In the genomic region with DNA sequence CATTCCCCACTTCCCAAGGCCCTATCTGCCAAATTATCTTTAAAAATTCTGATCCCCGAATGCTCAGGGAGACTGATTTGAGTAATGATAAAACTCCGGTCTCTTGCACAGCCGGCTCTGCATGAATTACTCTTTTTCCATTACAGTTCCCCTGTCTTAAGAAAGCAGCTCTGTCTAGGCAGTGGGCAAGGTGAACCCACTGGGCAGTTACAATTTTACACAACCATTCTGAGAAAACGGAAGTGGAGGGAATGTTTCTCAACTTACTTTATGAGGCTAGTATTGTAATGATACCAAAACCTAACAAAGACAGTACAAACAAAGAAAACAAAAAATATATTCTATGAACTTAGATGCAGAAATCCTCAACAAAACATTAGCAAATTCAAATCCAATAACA, we compare ENCODE assay signal across 17 cellular contexts.
"Had no signal": no experiment of that assay in that cellular context is flagged by ENCODE, and none has a peak within 500 bp of the region (broad histone marks: within the 10 kb centered on the region; RNA-seq: fewer than 3 reads in every experiment).

No MANE protein-coding gene starts in this region.

- H3K9me3 ChIP-seq: mucosa of descending colon, upper lobe of left lung had no signal

- H3K9me3 Mint-ChIP-seq: activated B cell treated with CpG ODN at 0.5 μM for 24 hours; activated CD4-positive, alpha-beta memory T cell treated with anti-CD3 and anti-CD28 coated beads for 36 hours; activated T-helper 1 cell treated with anti-CD3 and anti-CD28 coated beads, Interleukin-12 subunit alpha, Interleukin-12 subunit beta, Interleukin-2, Interleukin-4 antibody, amounts not matched to agents 30 ng/mL and 10 ng/mL and 1 ng/mL, durations not matched to agents 14 hours and 24 hours and 36 hours; memory B cell had no signal

- H3K36me3 Mint-ChIP-seq: activated CD4-positive, alpha-beta memory T cell treated with anti-CD3 and anti-CD28 coated beads for 36 hours; activated naive CD8-positive, alpha-beta T cell; memory B cell; naive B cell; stimulated activated effector memory CD8-positive, alpha-beta T cell treated with anti-CD3 and anti-CD28 coated beads, Interleukin-12 subunit alpha, Interleukin-12 subunit beta, amount 100 ng/mL, for 72 hours had no signal

- H3K4me3 ChIP-seq: mucosa of descending colon, smooth muscle cell, stomach, upper lobe of left lung had no signal

- H3K27ac ChIP-seq: stomach, upper lobe of left lung had no signal

- H3K4me3 Mint-ChIP-seq: activated B cell treated with CpG ODN at 0.5 μM for 24 hours; activated CD4-positive, alpha-beta memory T cell treated with anti-CD3 and anti-CD28 coated beads for 36 hours; activated naive CD8-positive, alpha-beta T cell; activated T-helper 1 cell treated with anti-CD3 and anti-CD28 coated beads, Interleukin-12 subunit alpha, Interleukin-12 subunit beta, Interleukin-2, Interleukin-4 antibody, amounts not matched to agents 30 ng/mL and 10 ng/mL and 1 ng/mL, durations not matched to agents 14 hours and 24 hours and 36 hours; memory B cell; naive B cell; stimulated activated effector memory CD8-positive, alpha-beta T cell treated with anti-CD3 and anti-CD28 coated beads, Interleukin-12 subunit alpha, Interleukin-12 subunit beta, amount 100 ng/mL, for 72 hours had no signal

- ATAC-seq: mucosa of descending colon; sciatic nerve; stimulated activated effector memory CD8-positive, alpha-beta T cell treated with anti-CD3 and anti-CD28 coated beads, Interleukin-12 subunit alpha, Interleukin-12 subunit beta, amount 100 ng/mL, for 72 hours had no signal

- H3K4me2 ChIP-seq: smooth muscle cell had no signal

- H3K27ac Mint-ChIP-seq: activated B cell treated with CpG ODN at 0.5 μM for 24 hours; activated CD4-positive, alpha-beta memory T cell treated with anti-CD3 and anti-CD28 coated beads for 36 hours; activated naive CD8-positive, alpha-beta T cell; activated T-helper 1 cell treated with anti-CD3 and anti-CD28 coated beads, Interleukin-12 subunit alpha, Interleukin-12 subunit beta, Interleukin-2, Interleukin-4 antibody, amounts not matched to agents 30 ng/mL and 10 ng/mL and 1 ng/mL, durations not matched to agents 14 hours and 24 hours and 36 hours; memory B cell; naive B cell; stimulated activated effector memory CD8-positive, alpha-beta T cell treated with anti-CD3 and anti-CD28 coated beads, Interleukin-12 subunit alpha, Interleukin-12 subunit beta, amount 100 ng/mL, for 72 hours had no signal

- H3K4me1 ChIP-seq: stomach, upper lobe of left lung had no signal

- H3K4me1 Mint-ChIP-seq: activated B cell treated with CpG ODN at 0.5 μM for 24 hours; memory B cell; naive B cell; stimulated activated effector memory CD8-positive, alpha-beta T cell treated with anti-CD3 and anti-CD28 coated beads, Interleukin-12 subunit alpha, Interleukin-12 subunit beta, amount 100 ng/mL, for 72 hours had no signal

- H3K36me3 ChIP-seq: stomach, upper lobe of left lung had no signal

- H3K27me3 Mint-ChIP-seq: activated B cell treated with CpG ODN at 0.5 μM for 24 hours; activated CD4-positive, alpha-beta memory T cell treated with anti-CD3 and anti-CD28 coated beads for 36 hours; activated naive CD8-positive, alpha-beta T cell had no signal

- DNase-seq: activated B cell treated with CpG ODN at 0.5 μM for 24 hours; activated CD4-positive, alpha-beta memory T cell treated with anti-CD3 and anti-CD28 coated beads for 36 hours; activated CD4-positive, alpha-beta T cell treated with anti-CD3 and anti-CD28 coated beads for 4 hours; activated gamma-delta T cell treated with Interleukin-2 at 50 U/mL for 16 hours; activated T-cell treated with anti-CD3 and anti-CD28 coated beads for 4 hours; effector CD8-positive, alpha-beta T cell; mucosa of descending colon; naive B cell; stimulated activated CD4-positive, alpha-beta T cell treated with anti-CD3 and anti-CD28 coated beads, Interleukin-4, amount 100 ng/mL, for 1 hour; stomach; upper lobe of left lung had no signal

- H3K27me3 ChIP-seq: stomach, upper lobe of left lung had no signal
